8 cellular contexts compared by ENCODE assay signal in the genomic region with DNA sequence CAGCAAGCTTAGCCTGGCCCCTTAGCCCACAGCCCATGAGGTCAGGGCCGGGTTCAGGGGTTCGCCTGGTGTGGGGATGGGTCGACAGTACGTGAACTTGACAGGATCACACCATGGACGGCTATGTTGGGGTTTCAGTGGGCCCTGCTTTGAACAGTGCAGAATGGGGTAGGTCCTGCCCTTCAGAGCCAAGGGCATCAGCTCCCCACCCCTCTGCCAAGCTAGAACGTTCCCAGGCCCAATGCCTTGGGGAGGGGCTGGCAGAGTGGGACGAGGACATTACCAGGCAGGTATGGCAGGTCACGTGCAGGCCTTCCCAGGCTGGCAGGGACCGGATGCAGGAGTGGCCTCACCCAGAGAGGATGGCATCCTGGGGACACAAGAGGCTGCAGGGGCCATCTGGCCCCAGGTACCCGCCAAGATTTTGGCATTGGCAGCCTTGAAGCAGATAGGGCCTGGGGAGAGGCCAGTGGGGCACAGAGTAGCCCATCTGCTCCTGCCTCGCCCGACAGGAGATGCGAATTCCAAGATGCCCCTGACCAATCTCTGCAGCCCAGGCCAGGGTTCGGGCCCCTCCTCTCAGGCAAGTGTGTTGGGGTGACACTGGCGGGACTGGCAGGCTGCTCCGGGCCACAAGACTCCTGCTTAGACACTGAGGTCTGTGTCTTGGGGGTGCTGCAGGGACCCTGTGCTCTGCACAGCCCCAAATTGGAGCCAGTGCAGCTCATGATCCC. TPM values are rescaled to one million over a fixed set of nuclear protein-coding genes. Genes with fewer than 3 reads are reported as not detected.
DNase-seq lines count a peak whose midpoint lies in the region; ATAC-seq, FAIRE-seq and TF ChIP-seq lines count a peak whose summit lies in the region.
"Not testable (repeated sequence)": the region's sequence is repeated elsewhere in the genome, so short reads cannot be mapped to it uniquely, and the experiment has no call there.

No MANE protein-coding gene starts in this region.

- not testable (repeated sequence) for TF ChIP-seq CTCF in LNCaP clone FGC (IDR thresholded peaks at IDR 0.05; ENCODE audit: control insufficient read depth, extremely low read depth, insufficient read depth); Panc1 (IDR thresholded peaks at IDR 0.05); colonic mucosa (IDR thresholded peaks at IDR 0.05); HepG2 (CRISPR knock-in tag; IDR thresholded peaks at IDR 0.05); transverse colon (IDR thresholded peaks at IDR 0.05)

- H3K27me3 ChIP-seq in Panc1 (ENCODE audit: control insufficient read depth, insufficient read depth, low read length); HepG2 (ENCODE audit: control insufficient read depth in 1 of 2, insufficient read depth in 2 of 2, low read length in 2 of 2): not testable (repeated sequence)
- H3K27me3 ChIP-seq in colonic mucosa = peaks cover 19% of the 10 kb centered on the region
- peaks cover 34% of the 10 kb centered on the region for H3K27me3 ChIP-seq in transverse colon

- POLR2A ChIA-PET in Panc1 (lab: Charles Lee) = interaction anchor here (0.6 kb wide), 1 partner anchor 33 kb away, joined by 4 read pairs; no protein-coding TSS in a partner anchor
- POLR2A ChIA-PET in HepG2 (lab: Yijun Ruan, JAX) = interaction anchor here (1.0 to 2.3 kb wide), 7 partner anchors 17 to 106 kb away, joined by 3 to 7 read pairs (median 5); partner anchors contain the start of genes EDF1 and TMEM141

- not testable (repeated sequence) for H3K79me2 ChIP-seq in HepG2 (ENCODE audit: insufficient read depth, low read length)

- H3K4me3 ChIP-seq in LNCaP clone FGC (ENCODE audit: low read depth, low read length) (peak overlapping the region; percentile 50), Panc1 (ENCODE audit: low read depth in 2 of 2, low read length in 2 of 2) (peak overlapping the region; percentile 43 to 57), colonic mucosa (peak overlapping the region; percentile 43), HepG2 (replicated peaks in 1 of 3; ENCODE audit: insufficient read depth in 1 of 3, low read depth in 2 of 3, low read length in 3 of 3) (peak overlapping the region in 2 of 3 experiments; percentile 56 to 73; a peak in 3 of 6 replicates), transverse colon (peak overlapping the region in 2 of 4 donors; percentile 31 to 45)

- not testable (repeated sequence) for TF ChIP-seq POLR2A in HepG2 (IDR thresholded peaks at IDR 0.05; ENCODE audit: insufficient read depth in 1 of 2, low read depth in 2 of 2, low read length in 2 of 2); transverse colon (IDR thresholded peaks at IDR 0.05)

- H3K4me1 Mint-ChIP-seq in activated T-helper 1 cell treated with anti-CD3 and anti-CD28 coated beads, Interleukin-12 subunit alpha, Interleukin-12 subunit beta, Interleukin-2, Interleukin-4 antibody, amounts not matched to agents 30 ng/mL and 10 ng/mL and 1 ng/mL, durations not matched to agents 14 hours and 24 hours and 36 hours (ENCODE audit: low read depth) = not testable (repeated sequence)

- CTCF ChIA-PET in Panc1 (lab: Charles Lee) = interaction anchor here (0.6 to 0.7 kb wide), 3 partner anchors 16 to 610 kb away, joined by 3 to 7 read pairs (median 3); no protein-coding TSS in a partner anchor
- CTCF ChIA-PET in HepG2 (lab: Yijun Ruan, JAX; ENCODE audit: low intra/inter-chr PET ratio, low total read pairs) = not testable (repeated sequence)

- H3K9ac ChIP-seq in colonic mucosa (ENCODE audit: low read depth in 2 of 2, low read length in 2 of 2) = peak overlapping the region; percentile 1 to 44
- H3K9ac ChIP-seq in HepG2 (ENCODE audit: insufficient read depth, low read depth, low read length) = not testable (repeated sequence)

- not testable (repeated sequence) for H3K9me3 Mint-ChIP-seq in activated T-helper 1 cell treated with anti-CD3 and anti-CD28 coated beads, Interleukin-12 subunit alpha, Interleukin-12 subunit beta, Interleukin-2, Interleukin-4 antibody, amounts not matched to agents 30 ng/mL and 10 ng/mL and 1 ng/mL, durations not matched to agents 14 hours and 24 hours and 36 hours

- H3K36me3 ChIP-seq in Panc1 (ENCODE audit: control insufficient read depth, insufficient read depth, low read length); colonic mucosa; HepG2 (replicated peaks in 1 of 2; ENCODE audit: control insufficient read depth in 1 of 2, insufficient read depth in 2 of 2, low read length in 2 of 2); transverse colon: not testable (repeated sequence)

- not testable (repeated sequence) for H2AFZ ChIP-seq in HepG2 (ENCODE audit: low read length)

- H3K4me1 ChIP-seq in Panc1 (ENCODE audit: control insufficient read depth, insufficient read depth, low read length) = peaks cover 26% of the 10 kb centered on the region
- peaks cover 36% of the 10 kb centered on the region for H3K4me1 ChIP-seq in colonic mucosa
- peaks cover 41% of the 10 kb centered on the region for H3K4me1 ChIP-seq in HepG2 (ENCODE audit: insufficient read depth, low read length)
- H3K4me1 ChIP-seq in transverse colon = peaks cover 29 to 62% (median 55%) of the 10 kb centered on the region in 4 donors

- H3K4me3 Mint-ChIP-seq in activated T-helper 1 cell treated with anti-CD3 and anti-CD28 coated beads, Interleukin-12 subunit alpha, Interleukin-12 subunit beta, Interleukin-2, Interleukin-4 antibody, amounts not matched to agents 30 ng/mL and 10 ng/mL and 1 ng/mL, durations not matched to agents 14 hours and 24 hours and 36 hours = peak overlapping the region; percentile 83

- ATAC-seq in Panc1 = peak; percentile 35
- ATAC-seq in HepG2 = peak; percentile 4

- not testable (repeated sequence) for H4K20me1 ChIP-seq in HepG2 (ENCODE audit: insufficient read depth, low read length)

- intact Hi-C loops in Panc1 (cut with micrococcal nuclease; ENCODE audit: unreplicated experiment); HepG2 (cut with micrococcal nuclease; ENCODE audit: unreplicated experiment); transverse colon (cut with DNase I; ENCODE audit: low total_unique reads): not testable (repeated sequence)
- intact Hi-C loops in activated T-helper 1 cell treated with anti-CD3 and anti-CD28 coated beads, Interleukin-12 subunit alpha, Interleukin-12 subunit beta, Interleukin-2, Interleukin-4 antibody, amounts not matched to agents 30 ng/mL and 10 ng/mL and 1 ng/mL, durations not matched to agents 14 hours and 24 hours and 36 hours (cut with micrococcal nuclease) = loop anchor here (1.0 to 2.0 kb wide), 5 partner anchors 35 to 193 kb away; partner anchors contain the start of genes FBXW5, PAXX, RABL6 and TMEM141
- intact Hi-C loops in colonic mucosa (cut with DNase I) = loop anchor here (10.0 kb wide), 1 partner anchor 47 kb away; the partner anchor contains the start of genes CCDC183 and TMEM141

- 35% methylated on average over 4 of the region's 16 CpGs for WGBS in HepG2 (ENCODE audit: low lambda C conversion rate)
- WGBS in transverse colon (ENCODE audit: low coverage in 1 of 2), 2 donors = 31% methylated on average over 12 of the region's 16 CpGs; no CpG with 5 or more reads in 1 of the 2 donors

- in situ Hi-C loops in Panc1 (cut with HindIII; ENCODE audit: low pct_unique_long_range_greater_than_20kb, low sequenced_read_pairs); transverse colon (cut with MboI; ENCODE audit: low pct_ligation_motif_present in 1 of 4, low pct_unique_long_range_greater_than_20kb in 1 of 4, low sequenced_read_pairs in 3 of 4): not testable (repeated sequence)
- in situ Hi-C loops in HepG2 (cut with HindIII; ENCODE audit: extremely low pct_ligation_motif_present, low pct_unique_long_range_greater_than_20kb) = loop anchor here (10.0 kb wide), 1 partner anchor 193 kb away; the partner anchor contains the start of gene FUT7

- DNase-seq in DMS153 (lab: John Stamatoyannopoulos, UW) (peak; percentile 39), LNCaP clone FGC (ENCODE audit: low read depth) (peak; percentile 58), colonic mucosa (peak; percentile 73), pons (ENCODE audit: low spot score) (peak; percentile 35), transverse colon (peak; percentile 65)
- not testable (repeated sequence) for DNase-seq in Panc1 (ENCODE audit: low read depth, low spot score); activated T-helper 1 cell treated with anti-CD3 and anti-CD28 coated beads, Interleukin-12 subunit alpha, Interleukin-12 subunit beta, Interleukin-2, Interleukin-4 antibody, amounts not matched to agents 30 ng/mL and 10 ng/mL and 1 ng/mL, durations not matched to agents 14 hours and 24 hours and 36 hours (ENCODE audit: low spot score); HepG2 (ENCODE audit: low spot score)

- not testable (repeated sequence) for FAIRE-seq in HepG2 (lab: Jason Lieb, UNC)

- H3K4me2 ChIP-seq in HepG2 (ENCODE audit: low read depth, low read length) = peak overlapping the region; percentile 77

- not testable (repeated sequence) for H3K27me3 Mint-ChIP-seq in activated T-helper 1 cell treated with anti-CD3 and anti-CD28 coated beads, Interleukin-12 subunit alpha, Interleukin-12 subunit beta, Interleukin-2, Interleukin-4 antibody, amounts not matched to agents 30 ng/mL and 10 ng/mL and 1 ng/mL, durations not matched to agents 14 hours and 24 hours and 36 hours (ENCODE audit: insufficient read depth)

- H3K9me3 ChIP-seq in Panc1 (ENCODE audit: control insufficient read depth, insufficient read depth, low read depth, low read length); colonic mucosa; HepG2 (ENCODE audit: low read length); transverse colon: not testable (repeated sequence)

- H3K36me3 Mint-ChIP-seq in activated T-helper 1 cell treated with anti-CD3 and anti-CD28 coated beads, Interleukin-12 subunit alpha, Interleukin-12 subunit beta, Interleukin-2, Interleukin-4 antibody, amounts not matched to agents 30 ng/mL and 10 ng/mL and 1 ng/mL, durations not matched to agents 14 hours and 24 hours and 36 hours (ENCODE audit: low read depth) = not testable (repeated sequence)

- peak overlapping the region; percentile 74 for H3K27ac ChIP-seq in Panc1 (ENCODE audit: low read length)
- peak overlapping the region; percentile 84 for H3K27ac ChIP-seq in colonic mucosa
- H3K27ac ChIP-seq in HepG2 (ENCODE audit: extremely low read length, insufficient read depth, low read length) = peak overlapping the region; percentile 62
- peak overlapping the region; percentile 71 to 89 (median 79) for H3K27ac ChIP-seq in transverse colon

- not testable (repeated sequence) for TF ChIP-seq RAD21 in HepG2 (CRISPR knock-in tag; IDR thresholded peaks at IDR 0.05)

- BruUV-seq in Panc1 (replicated peaks; lab: Mats Ljungman, UMichigan); HepG2 (replicated peaks; lab: Mats Ljungman, UMichigan): not testable (repeated sequence)

- not testable (repeated sequence) for TF ChIP-seq EP300 in HepG2 (IDR thresholded peaks at IDR 0.05; ENCODE audit: low read depth in 2 of 2, low read length in 2 of 2); HepG2 (CRISPR knock-in tag; IDR thresholded peaks at IDR 0.05; ENCODE audit: borderline replicate concordance); transverse colon (IDR thresholded peaks at IDR 0.05; ENCODE audit: low read depth)

- peak overlapping the region; percentile 77 for H3K27ac Mint-ChIP-seq in activated T-helper 1 cell treated with anti-CD3 and anti-CD28 coated beads, Interleukin-12 subunit alpha, Interleukin-12 subunit beta, Interleukin-2, Interleukin-4 antibody, amounts not matched to agents 30 ng/mL and 10 ng/mL and 1 ng/mL, durations not matched to agents 14 hours and 24 hours and 36 hours

RNA-seq across cellular contexts. Expression of gene AJM1, which starts 0.5 kb away (rescaled TPM):
- total RNA-seq in Panc1 (2021; ENCODE audit: unreplicated experiment) (7.2 TPM), colonic mucosa (10 to 100 TPM; 11.5 to 17.1 TPM), HepG2 (2016; rRNA removed; fragmentation: Illumina TruSeq; extraction: Trizol) (0.48 and 1.1 TPM in 2 replicates), transverse colon (10 to 100 TPM in 3 of 4 donors, 1 to 10 TPM in 1; 9.8 to 26.5 (median 17.0) TPM)
- 11.9 TPM for polyA plus RNA-seq in Panc1 (2012; ENCODE audit: insufficient read length)
- 5.1 and 5.8 TPM in 2 replicates for total RNA-seq in activated T-helper 1 cell treated with anti-CD3 and anti-CD28 coated beads, Interleukin-12 subunit alpha, Interleukin-12 subunit beta, Interleukin-2, Interleukin-4 antibody, amounts not matched to agents 30 ng/mL and 10 ng/mL and 1 ng/mL, durations not matched to agents 14 hours and 24 hours and 36 hours
- 0.61 and 0.71 TPM in 2 replicates for total RNA-seq in HepG2 (2016; cell fraction: cytosol; rRNA removed; fragmentation: Illumina TruSeq; extraction: Trizol; ENCODE audit: low read depth)
- 0.30 and 1.00 TPM in 2 replicates for total RNA-seq in HepG2 (2016; cell fraction: insoluble cytoplasmic fraction; rRNA removed; fragmentation: Illumina TruSeq; extraction: Trizol)
- 0.59 and 0.90 TPM in 2 replicates for total RNA-seq in HepG2 (2016; cell fraction: membrane; rRNA removed; fragmentation: Illumina TruSeq; extraction: Trizol)
- total RNA-seq in HepG2 (2016; cell fraction: nucleus; rRNA removed; fragmentation: Illumina TruSeq; extraction: Trizol) = 1.0 TPM in 2 replicates
- polyA plus RNA-seq in HepG2 (2011; rRNA removed) = 1.2 and 1.4 TPM in 2 replicates
- 0.45 and 0.97 TPM in 2 replicates for polyA plus RNA-seq in HepG2 (2011; cell fraction: cytosol; rRNA removed)
- 22.1 and 27.9 TPM in 2 replicates for polyA plus RNA-seq in HepG2 (2011; cell fraction: nucleus; rRNA removed)
- polyA plus RNA-seq in HepG2 (2012) = 2.2 TPM in 2 replicates
- polyA plus RNA-seq in HepG2 (2016; cell fraction: cytosol; fragmentation: Illumina TruSeq; extraction: Trizol; ENCODE audit: low read depth) = 0.40 and 0.78 TPM in 2 replicates
- 0.61 and 0.74 TPM in 2 replicates for polyA plus RNA-seq in HepG2 (2016; cell fraction: insoluble cytoplasmic fraction; fragmentation: Illumina TruSeq; extraction: Trizol; ENCODE audit: low read depth)
- 0.52 and 0.76 TPM in 2 replicates for polyA plus RNA-seq in HepG2 (2016; cell fraction: membrane; fragmentation: Illumina TruSeq; extraction: Trizol; ENCODE audit: low read depth)
- 4.1 and 4.6 TPM in 2 replicates for polyA plus RNA-seq in HepG2 (2016; cell fraction: nucleus; fragmentation: Illumina TruSeq; extraction: Trizol; ENCODE audit: insufficient read depth, low read depth)
- polyA minus RNA-seq in HepG2 (2011; rRNA and poly(A)+ RNA removed; ENCODE audit: low replicate concordance) = 0.77 and 1.1 TPM in 2 replicates
- 1.5 and 1.8 TPM in 2 replicates for polyA minus RNA-seq in HepG2 (2011; cell fraction: cytosol; rRNA and poly(A)+ RNA removed)
- polyA minus RNA-seq in HepG2 (2011; cell fraction: nucleus; rRNA and poly(A)+ RNA removed) = 3.0 and 3.3 TPM in 2 replicates

RNA-seq across cellular contexts. Expression of gene PHPT1, which starts 7.4 kb away (rescaled TPM):
- total RNA-seq in Panc1 (2021; ENCODE audit: unreplicated experiment) (204 TPM), colonic mucosa (100 to 1,000 TPM; 137 to 176 TPM), HepG2 (2016; rRNA removed; fragmentation: Illumina TruSeq; extraction: Trizol) (155 and 192 TPM in 2 replicates), transverse colon (100 to 1,000 TPM in 2 of 4 donors, 10 to 100 TPM in 2; 69.7 to 134 (median 107) TPM)
- 307 TPM for polyA plus RNA-seq in Panc1 (2012; ENCODE audit: insufficient read length)
- total RNA-seq in activated T-helper 1 cell treated with anti-CD3 and anti-CD28 coated beads, Interleukin-12 subunit alpha, Interleukin-12 subunit beta, Interleukin-2, Interleukin-4 antibody, amounts not matched to agents 30 ng/mL and 10 ng/mL and 1 ng/mL, durations not matched to agents 14 hours and 24 hours and 36 hours = 134 and 139 TPM in 2 replicates
- total RNA-seq in HepG2 (2016; cell fraction: cytosol; rRNA removed; fragmentation: Illumina TruSeq; extraction: Trizol; ENCODE audit: low read depth) = 102 and 115 TPM in 2 replicates
- total RNA-seq in HepG2 (2016; cell fraction: insoluble cytoplasmic fraction; rRNA removed; fragmentation: Illumina TruSeq; extraction: Trizol) = 166 and 201 TPM in 2 replicates
- 119 and 147 TPM in 2 replicates for total RNA-seq in HepG2 (2016; cell fraction: membrane; rRNA removed; fragmentation: Illumina TruSeq; extraction: Trizol)
- total RNA-seq in HepG2 (2016; cell fraction: nucleus; rRNA removed; fragmentation: Illumina TruSeq; extraction: Trizol) = 76.8 and 86.8 TPM in 2 replicates
- 184 and 189 TPM in 2 replicates for polyA plus RNA-seq in HepG2 (2011; rRNA removed)
- 184 and 289 TPM in 2 replicates for polyA plus RNA-seq in HepG2 (2011; cell fraction: cytosol; rRNA removed)
- 352 and 483 TPM in 2 replicates for polyA plus RNA-seq in HepG2 (2011; cell fraction: nucleus; rRNA removed)
- 109 and 121 TPM in 2 replicates for polyA plus RNA-seq in HepG2 (2012)
- polyA plus RNA-seq in HepG2 (2016; cell fraction: cytosol; fragmentation: Illumina TruSeq; extraction: Trizol; ENCODE audit: low read depth) = 97.4 and 122 TPM in 2 replicates
- 136 and 146 TPM in 2 replicates for polyA plus RNA-seq in HepG2 (2016; cell fraction: insoluble cytoplasmic fraction; fragmentation: Illumina TruSeq; extraction: Trizol; ENCODE audit: low read depth)
- polyA plus RNA-seq in HepG2 (2016; cell fraction: membrane; fragmentation: Illumina TruSeq; extraction: Trizol; ENCODE audit: low read depth) = 95.2 and 109 TPM in 2 replicates
- polyA plus RNA-seq in HepG2 (2016; cell fraction: nucleus; fragmentation: Illumina TruSeq; extraction: Trizol; ENCODE audit: insufficient read depth, low read depth) = 167 and 176 TPM in 2 replicates
- polyA minus RNA-seq in HepG2 (2011; rRNA and poly(A)+ RNA removed; ENCODE audit: low replicate concordance) = 32.0 and 34.3 TPM in 2 replicates
- polyA minus RNA-seq in HepG2 (2011; cell fraction: cytosol; rRNA and poly(A)+ RNA removed) = 21.5 and 26.7 TPM in 2 replicates
- 33.4 and 39.9 TPM in 2 replicates for polyA minus RNA-seq in HepG2 (2011; cell fraction: nucleus; rRNA and poly(A)+ RNA removed)

RNA-seq across cellular contexts. Expression of gene MAMDC4, which starts 10.3 kb away (rescaled TPM):
- total RNA-seq in Panc1 (2021; ENCODE audit: unreplicated experiment) (6.3 TPM), colonic mucosa (10 to 100 TPM; 11.0 to 61.7 TPM), HepG2 (2016; rRNA removed; fragmentation: Illumina TruSeq; extraction: Trizol) (1.2 and 6.0 TPM in 2 replicates), transverse colon (10 to 100 TPM; 11.4 to 52.5 (median 23.2) TPM)
- polyA plus RNA-seq in Panc1 (2012; ENCODE audit: insufficient read length) = 7.1 TPM
- total RNA-seq in activated T-helper 1 cell treated with anti-CD3 and anti-CD28 coated beads, Interleukin-12 subunit alpha, Interleukin-12 subunit beta, Interleukin-2, Interleukin-4 antibody, amounts not matched to agents 30 ng/mL and 10 ng/mL and 1 ng/mL, durations not matched to agents 14 hours and 24 hours and 36 hours = 18.2 and 23.6 TPM in 2 replicates
- total RNA-seq in HepG2 (2016; cell fraction: cytosol; rRNA removed; fragmentation: Illumina TruSeq; extraction: Trizol; ENCODE audit: low read depth) = 1.7 and 2.2 TPM in 2 replicates
- total RNA-seq in HepG2 (2016; cell fraction: insoluble cytoplasmic fraction; rRNA removed; fragmentation: Illumina TruSeq; extraction: Trizol) = 1.0 and 7.5 TPM in 2 replicates
- 0.83 and 1.1 TPM in 2 replicates for total RNA-seq in HepG2 (2016; cell fraction: membrane; rRNA removed; fragmentation: Illumina TruSeq; extraction: Trizol)
- total RNA-seq in HepG2 (2016; cell fraction: nucleus; rRNA removed; fragmentation: Illumina TruSeq; extraction: Trizol) = 7.7 and 10.7 TPM in 2 replicates
- 6.8 and 7.9 TPM in 2 replicates for polyA plus RNA-seq in HepG2 (2011; rRNA removed)
- 1.2 and 2.6 TPM in 2 replicates for polyA plus RNA-seq in HepG2 (2011; cell fraction: cytosol; rRNA removed)
- polyA plus RNA-seq in HepG2 (2011; cell fraction: nucleus; rRNA removed) = 170 and 232 TPM in 2 replicates
- polyA plus RNA-seq in HepG2 (2012) = 6.5 and 6.7 TPM in 2 replicates
- polyA plus RNA-seq in HepG2 (2016; cell fraction: cytosol; fragmentation: Illumina TruSeq; extraction: Trizol; ENCODE audit: low read depth) = 0.48 and 0.49 TPM in 2 replicates
- polyA plus RNA-seq in HepG2 (2016; cell fraction: insoluble cytoplasmic fraction; fragmentation: Illumina TruSeq; extraction: Trizol; ENCODE audit: low read depth) = 1.2 and 1.3 TPM in 2 replicates
- polyA plus RNA-seq in HepG2 (2016; cell fraction: membrane; fragmentation: Illumina TruSeq; extraction: Trizol; ENCODE audit: low read depth) = 0.57 and 0.68 TPM in 2 replicates
- polyA plus RNA-seq in HepG2 (2016; cell fraction: nucleus; fragmentation: Illumina TruSeq; extraction: Trizol; ENCODE audit: insufficient read depth, low read depth) = 32.1 and 33.9 TPM in 2 replicates
- 0.96 and 2.4 TPM in 2 replicates for polyA minus RNA-seq in HepG2 (2011; rRNA and poly(A)+ RNA removed; ENCODE audit: low replicate concordance)
- polyA minus RNA-seq in HepG2 (2011; cell fraction: cytosol; rRNA and poly(A)+ RNA removed) = 0.69 and 1.2 TPM in 2 replicates
- 8.8 and 10.9 TPM in 2 replicates for polyA minus RNA-seq in HepG2 (2011; cell fraction: nucleus; rRNA and poly(A)+ RNA removed)

RNA-seq across cellular contexts. Expression of gene EDF1, which starts 24.3 kb away (rescaled TPM):
- total RNA-seq in Panc1 (2021; ENCODE audit: unreplicated experiment) (270 TPM), colonic mucosa (100 to 1,000 TPM; 442 to 494 TPM), HepG2 (2016; rRNA removed; fragmentation: Illumina TruSeq; extraction: Trizol) (379 and 474 TPM in 2 replicates), transverse colon (100 to 1,000 TPM; 353 to 618 (median 555) TPM)
- 595 TPM for polyA plus RNA-seq in Panc1 (2012; ENCODE audit: insufficient read length)
- total RNA-seq in activated T-helper 1 cell treated with anti-CD3 and anti-CD28 coated beads, Interleukin-12 subunit alpha, Interleukin-12 subunit beta, Interleukin-2, Interleukin-4 antibody, amounts not matched to agents 30 ng/mL and 10 ng/mL and 1 ng/mL, durations not matched to agents 14 hours and 24 hours and 36 hours = 410 and 418 TPM in 2 replicates
- 152 and 180 TPM in 2 replicates for total RNA-seq in HepG2 (2016; cell fraction: cytosol; rRNA removed; fragmentation: Illumina TruSeq; extraction: Trizol; ENCODE audit: low read depth)
- total RNA-seq in HepG2 (2016; cell fraction: insoluble cytoplasmic fraction; rRNA removed; fragmentation: Illumina TruSeq; extraction: Trizol) = 390 and 529 TPM in 2 replicates
- 186 and 193 TPM in 2 replicates for total RNA-seq in HepG2 (2016; cell fraction: membrane; rRNA removed; fragmentation: Illumina TruSeq; extraction: Trizol)
- 157 and 160 TPM in 2 replicates for total RNA-seq in HepG2 (2016; cell fraction: nucleus; rRNA removed; fragmentation: Illumina TruSeq; extraction: Trizol)
- polyA plus RNA-seq in HepG2 (2011; rRNA removed) = 235 and 269 TPM in 2 replicates
- polyA plus RNA-seq in HepG2 (2011; cell fraction: cytosol; rRNA removed) = 392 and 430 TPM in 2 replicates
- 129 and 177 TPM in 2 replicates for polyA plus RNA-seq in HepG2 (2011; cell fraction: nucleus; rRNA removed)
- 257 and 326 TPM in 2 replicates for polyA plus RNA-seq in HepG2 (2012)
- 191 and 202 TPM in 2 replicates for polyA plus RNA-seq in HepG2 (2016; cell fraction: cytosol; fragmentation: Illumina TruSeq; extraction: Trizol; ENCODE audit: low read depth)
- 553 and 620 TPM in 2 replicates for polyA plus RNA-seq in HepG2 (2016; cell fraction: insoluble cytoplasmic fraction; fragmentation: Illumina TruSeq; extraction: Trizol; ENCODE audit: low read depth)
- polyA plus RNA-seq in HepG2 (2016; cell fraction: membrane; fragmentation: Illumina TruSeq; extraction: Trizol; ENCODE audit: low read depth) = 198 and 200 TPM in 2 replicates
- polyA plus RNA-seq in HepG2 (2016; cell fraction: nucleus; fragmentation: Illumina TruSeq; extraction: Trizol; ENCODE audit: insufficient read depth, low read depth) = 307 and 322 TPM in 2 replicates
- polyA minus RNA-seq in HepG2 (2011; rRNA and poly(A)+ RNA removed; ENCODE audit: low replicate concordance) = 34.3 and 99.7 TPM in 2 replicates
- 87.8 and 91.0 TPM in 2 replicates for polyA minus RNA-seq in HepG2 (2011; cell fraction: cytosol; rRNA and poly(A)+ RNA removed)
- polyA minus RNA-seq in HepG2 (2011; cell fraction: nucleus; rRNA and poly(A)+ RNA removed) = 84.2 and 94.6 TPM in 2 replicates

RNA-seq across cellular contexts. Expression of gene RABL6, which starts 34.1 kb away (rescaled TPM):
- total RNA-seq in Panc1 (2021; ENCODE audit: unreplicated experiment) (106 TPM), colonic mucosa (100 to 1,000 TPM; 126 to 163 TPM), HepG2 (2016; rRNA removed; fragmentation: Illumina TruSeq; extraction: Trizol) (66.4 and 81.5 TPM in 2 replicates), transverse colon (100 to 1,000 TPM in 3 of 4 donors, 10 to 100 TPM in 1; 71.3 to 227 (median 160) TPM)
- polyA plus RNA-seq in Panc1 (2012; ENCODE audit: insufficient read length) = 144 TPM
- total RNA-seq in activated T-helper 1 cell treated with anti-CD3 and anti-CD28 coated beads, Interleukin-12 subunit alpha, Interleukin-12 subunit beta, Interleukin-2, Interleukin-4 antibody, amounts not matched to agents 30 ng/mL and 10 ng/mL and 1 ng/mL, durations not matched to agents 14 hours and 24 hours and 36 hours = 109 and 114 TPM in 2 replicates
- 37.0 and 38.7 TPM in 2 replicates for total RNA-seq in HepG2 (2016; cell fraction: cytosol; rRNA removed; fragmentation: Illumina TruSeq; extraction: Trizol; ENCODE audit: low read depth)
- total RNA-seq in HepG2 (2016; cell fraction: insoluble cytoplasmic fraction; rRNA removed; fragmentation: Illumina TruSeq; extraction: Trizol) = 54.7 and 84.6 TPM in 2 replicates
- total RNA-seq in HepG2 (2016; cell fraction: membrane; rRNA removed; fragmentation: Illumina TruSeq; extraction: Trizol) = 88.7 and 91.1 TPM in 2 replicates
- 50.3 and 58.9 TPM in 2 replicates for total RNA-seq in HepG2 (2016; cell fraction: nucleus; rRNA removed; fragmentation: Illumina TruSeq; extraction: Trizol)
- 125 and 139 TPM in 2 replicates for polyA plus RNA-seq in HepG2 (2011; rRNA removed)
- 72.4 and 105 TPM in 2 replicates for polyA plus RNA-seq in HepG2 (2011; cell fraction: cytosol; rRNA removed)
- 222 and 282 TPM in 2 replicates for polyA plus RNA-seq in HepG2 (2011; cell fraction: nucleus; rRNA removed)
- 114 and 126 TPM in 2 replicates for polyA plus RNA-seq in HepG2 (2012)
- polyA plus RNA-seq in HepG2 (2016; cell fraction: cytosol; fragmentation: Illumina TruSeq; extraction: Trizol; ENCODE audit: low read depth) = 45.2 and 45.6 TPM in 2 replicates
- polyA plus RNA-seq in HepG2 (2016; cell fraction: insoluble cytoplasmic fraction; fragmentation: Illumina TruSeq; extraction: Trizol; ENCODE audit: low read depth) = 68.3 and 84.3 TPM in 2 replicates
- polyA plus RNA-seq in HepG2 (2016; cell fraction: membrane; fragmentation: Illumina TruSeq; extraction: Trizol; ENCODE audit: low read depth) = 80.1 and 85.2 TPM in 2 replicates
- 135 and 137 TPM in 2 replicates for polyA plus RNA-seq in HepG2 (2016; cell fraction: nucleus; fragmentation: Illumina TruSeq; extraction: Trizol; ENCODE audit: insufficient read depth, low read depth)
- 117 and 139 TPM in 2 replicates for polyA minus RNA-seq in HepG2 (2011; rRNA and poly(A)+ RNA removed; ENCODE audit: low replicate concordance)
- 60.1 and 64.7 TPM in 2 replicates for polyA minus RNA-seq in HepG2 (2011; cell fraction: cytosol; rRNA and poly(A)+ RNA removed)
- 67.3 and 68.4 TPM in 2 replicates for polyA minus RNA-seq in HepG2 (2011; cell fraction: nucleus; rRNA and poly(A)+ RNA removed)
